In the genomic region with DNA sequence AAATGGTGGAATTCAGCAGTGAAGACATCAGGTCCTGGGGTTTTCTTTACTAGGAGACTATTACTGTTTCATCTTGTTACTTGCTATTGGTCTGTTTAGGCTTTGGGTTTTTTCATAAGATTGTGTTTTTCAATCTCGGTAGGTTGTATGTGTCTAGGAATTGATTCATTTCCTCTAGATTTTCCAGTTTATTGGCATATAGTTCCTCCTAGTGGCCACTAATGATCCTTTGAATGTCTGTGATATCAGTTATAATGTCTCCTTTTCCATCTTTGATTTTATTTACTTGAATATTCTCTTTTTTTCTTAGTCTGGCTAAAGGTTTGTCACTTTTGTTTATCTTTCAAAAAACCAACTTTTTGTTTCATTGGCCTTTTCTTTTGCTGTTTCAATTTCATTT, we compare ENCODE assay signal across 1 cellular context.
TF ChIP-seq lines count a peak whose summit lies in the region.

No MANE protein-coding gene starts in this region.

TF ChIP-seq in liver, 16 proteins besides CTCF, POLR2A, EP300 and RAD21 (continued from another document):
- no peak for TF ChIP-seq RXRA (IDR thresholded peaks at IDR 0.05)
- no peak for TF ChIP-seq HNF4A (conservative IDR thresholded peaks at IDR 0.05)
- TF ChIP-seq SP1 (IDR thresholded peaks at IDR 0.05), result no peak
- TF ChIP-seq, protein P1, sequence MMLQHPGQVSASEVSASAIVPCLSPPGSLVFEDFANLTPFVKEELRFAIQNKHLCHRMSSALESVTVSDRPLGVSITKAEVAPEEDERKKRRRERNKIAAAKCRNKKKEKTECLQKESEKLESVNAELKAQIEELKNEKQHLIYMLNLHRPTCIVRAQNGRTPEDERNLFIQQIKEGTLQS (IDR thresholded peaks at IDR 0.05), result no peak
- no peak for TF ChIP-seq FOXA2 (IDR thresholded peaks at IDR 0.05)
- no peak for TF ChIP-seq GABPA (IDR thresholded peaks at IDR 0.05 in 1 of 2, conservative IDR thresholded peaks at IDR 0.05 in 1 of 2)
- no peak for TF ChIP-seq REST (IDR thresholded peaks at IDR 0.05)
- TF ChIP-seq TAF1 (conservative IDR thresholded peaks at IDR 0.05), result no peak
- no peak for TF ChIP-seq JUND (IDR thresholded peaks at IDR 0.05)
TF ChIP-seq in liver: peak in this region for 0.
